In genomic region chr2:137969418-137969765, GRCh38 we compare ENCODE assay signal across 9 cellular contexts. TPM values are rescaled to one million over a fixed set of nuclear protein-coding genes. Genes with fewer than 3 reads are reported as not detected.
A peak's percentile ranks its signal among the peaks of the same experiment; 100 is the strongest.
DNase-seq lines count a peak whose midpoint lies in the region; ATAC-seq and TF ChIP-seq lines count a peak whose summit lies in the region.
"Had no signal": no experiment of that assay in that cellular context is flagged by ENCODE, and none has a peak within 500 bp of the region (broad histone marks: within the 10 kb centered on the region; RNA-seq: fewer than 3 reads in every experiment).

No MANE protein-coding gene starts in this region.

- no peak for TF ChIP-seq CTCF in omental fat pad (IDR thresholded peaks at IDR 0.05)

- no peaks in the 10 kb centered on the region for H3K9me3 Mint-ChIP-seq in dendritic cell treated with granulocyte-macrophage colony-stimulating factor and Interleukin-4, amounts not matched to agents 40 ng/mL and 50 ng/mL, for 4 days

- peak; percentile 90 for ATAC-seq in omental fat pad (ENCODE audit: low FRiP score)
- no peak for ATAC-seq in GM19035 (IDR thresholded peaks at IDR 0.05; ENCODE audit: unreplicated experiment)
- no peak for ATAC-seq in HG02938 (IDR thresholded peaks at IDR 0.05; ENCODE audit: unreplicated experiment)
- no peak for ATAC-seq in HG02981 (IDR thresholded peaks at IDR 0.05; ENCODE audit: unreplicated experiment)
- no peak for ATAC-seq in GM21515 (IDR thresholded peaks at IDR 0.05; ENCODE audit: unreplicated experiment)

- H3K36me3 Mint-ChIP-seq in dendritic cell treated with granulocyte-macrophage colony-stimulating factor and Interleukin-4, amounts not matched to agents 40 ng/mL and 50 ng/mL, for 4 days (ENCODE audit: low read depth): peaks cover 86% of the 10 kb centered on the region

- peak overlapping the region; percentile 96 for H3K27ac Mint-ChIP-seq in dendritic cell treated with granulocyte-macrophage colony-stimulating factor and Interleukin-4, amounts not matched to agents 40 ng/mL and 50 ng/mL, for 4 days

- intact Hi-C loops in dendritic cell treated with granulocyte-macrophage colony-stimulating factor and Interleukin-4, amounts not matched to agents 40 ng/mL and 50 ng/mL, for 4 days (cut with micrococcal nuclease): loop anchor here (2.0 to 5.0 kb wide), 2 partner anchors 23 to 58 kb away; no protein-coding TSS in a partner anchor

- DNase-seq in EH (ENCODE audit: low read depth) (peak; percentile 89), NCI-H69 (lab: John Stamatoyannopoulos, UW) (peak; percentile 16), omental fat pad (ENCODE audit: low spot score) (no peak)
- DNase-seq: SHP77 had no signal

- peaks cover 46% of the 10 kb centered on the region for H3K4me1 Mint-ChIP-seq in dendritic cell treated with granulocyte-macrophage colony-stimulating factor and Interleukin-4, amounts not matched to agents 40 ng/mL and 50 ng/mL, for 4 days (ENCODE audit: low read depth)

- H3K27me3 Mint-ChIP-seq in dendritic cell treated with granulocyte-macrophage colony-stimulating factor and Interleukin-4, amounts not matched to agents 40 ng/mL and 50 ng/mL, for 4 days: no peaks in the 10 kb centered on the region

- peak overlapping the region; percentile 47 for H3K4me3 Mint-ChIP-seq in dendritic cell treated with granulocyte-macrophage colony-stimulating factor and Interleukin-4, amounts not matched to agents 40 ng/mL and 50 ng/mL, for 4 days

RNA-seq across cellular contexts. Expression of gene HNMT, which starts 5.1 kb away (rescaled TPM):
- total RNA-seq in omental fat pad: 100 to 1,000 TPM in 1 of 4 donors, 10 to 100 TPM in 3; 69.4 to 160 (median 85.8) TPM
